13 cellular contexts compared by ENCODE assay signal in genomic region chr14:96176275-96176674, GRCh38. TPM values are rescaled to one million over a fixed set of nuclear protein-coding genes. Genes with fewer than 3 reads are reported as not detected.
DNase-seq lines count a peak whose midpoint lies in the region; TF ChIP-seq lines count a peak whose summit lies in the region.
"Had no signal": no experiment of that assay in that cellular context is flagged by ENCODE, and none has a peak within 500 bp of the region (broad histone marks: within the 10 kb centered on the region; RNA-seq: fewer than 3 reads in every experiment).

No MANE protein-coding gene starts in this region.

- H2BK15ac ChIP-seq in mesendoderm (replicated peaks; ENCODE audit: low read depth), result no peak overlapping the region

- no peak overlapping the region for H2BK120ac ChIP-seq in mesendoderm (ENCODE audit: low read depth, low read length)

- H3K27me3 ChIP-seq in sigmoid colon, result no peaks in the 10 kb centered on the region
- H3K27me3 ChIP-seq in mesendoderm (ENCODE audit: insufficient read depth, low read length, poor library complexity), result no peaks in the 10 kb centered on the region
- H3K27me3 ChIP-seq: pancreas had no signal

- intact Hi-C loops in sigmoid colon (cut with DNase I), result no loop called here

- H3K23ac ChIP-seq in mesendoderm (ENCODE audit: low read length), result no peak overlapping the region

- H3K27ac Mint-ChIP-seq in T-helper 2 cell treated with Interferon-gamma antibody and Interleukin-4, amounts not matched to agents 5 μg/mL and 100 μg/mL, for 36 hours, result no peak overlapping the region
- H3K27ac Mint-ChIP-seq: activated CD4-positive, alpha-beta memory T cell treated with anti-CD3 and anti-CD28 coated beads for 36 hours; activated T-helper 1 cell treated with anti-CD3 and anti-CD28 coated beads, Interleukin-12 subunit alpha, Interleukin-12 subunit beta, Interleukin-2, Interleukin-4 antibody, amounts not matched to agents 30 ng/mL and 10 ng/mL and 1 ng/mL, durations not matched to agents 14 hours and 24 hours and 36 hours had no signal

- H3K9ac ChIP-seq in mesendoderm (ENCODE audit: low read length), result no peak overlapping the region

- TF ChIP-seq EP300 in sigmoid colon (IDR thresholded peaks at IDR 0.05), result no peak

- H3K36me3 ChIP-seq in sigmoid colon, result no peaks in the 10 kb centered on the region
- no peaks in the 10 kb centered on the region for H3K36me3 ChIP-seq in mesendoderm (ENCODE audit: control insufficient read depth, insufficient read depth, low read length)
- H3K36me3 ChIP-seq: pancreas had no signal

- no peak overlapping the region for H3K18ac ChIP-seq in mesendoderm (ENCODE audit: low read length)

- H2AK5ac ChIP-seq in mesendoderm (ENCODE audit: low read length), result no peak overlapping the region

- no peak overlapping the region for H3K4me2 ChIP-seq in mesendoderm (ENCODE audit: low read length)

- no peaks in the 10 kb centered on the region for H3K4me1 Mint-ChIP-seq in T-helper 2 cell treated with Interferon-gamma antibody and Interleukin-4, amounts not matched to agents 5 μg/mL and 100 μg/mL, for 36 hours (ENCODE audit: low read depth)

- no peak overlapping the region for H4K8ac ChIP-seq in mesendoderm (ENCODE audit: low read depth, low read length)

- no peaks in the 10 kb centered on the region for H3K36me3 Mint-ChIP-seq in T-helper 2 cell treated with Interferon-gamma antibody and Interleukin-4, amounts not matched to agents 5 μg/mL and 100 μg/mL, for 36 hours (ENCODE audit: low read depth)
- H3K36me3 Mint-ChIP-seq: activated CD4-positive, alpha-beta memory T cell treated with anti-CD3 and anti-CD28 coated beads for 36 hours had no signal

- no peaks in the 10 kb centered on the region for H3K9me3 ChIP-seq in sigmoid colon
- H3K9me3 ChIP-seq: pancreas had no signal

- peak; percentile 76 for DNase-seq in AG10803 (ENCODE audit: low read depth)
- peak; percentile 58 for DNase-seq in M059J (ENCODE audit: low read depth)
- DNase-seq in fibroblast of peridontal ligament (ENCODE audit: extremely low read depth), result peak; percentile 74
- DNase-seq in sigmoid colon, result peak; percentile 46
- no peak for DNase-seq in NCI-H187 treated with DMSO at 0.1 percent for 48 hours (lab: John Stamatoyannopoulos, UW)
- DNase-seq in T-helper 2 cell treated with Interferon-gamma antibody and Interleukin-4, amounts not matched to agents 5 μg/mL and 100 μg/mL, for 36 hours (ENCODE audit: low spot score), result no peak
- DNase-seq in NCI-H2107 treated with DMSO at 0.1 percent for 48 hours (lab: John Stamatoyannopoulos, UW; ENCODE audit: unreplicated experiment), result no peak
- DNase-seq in mesendoderm, result no peak
- DNase-seq: activated CD4-positive, alpha-beta memory T cell treated with anti-CD3 and anti-CD28 coated beads for 36 hours; NCI-H446 treated with DMSO at 0.1 percent for 48 hours; stimulated activated naive CD8-positive, alpha-beta T cell treated with anti-CD3 and anti-CD28 coated beads, Interleukin-15, Interleukin-2, amounts not matched to agents 100 U/mL and 50 U/mL, for 24 hours had no signal

- peaks cover 0 to 30% (median 27%) of the 10 kb centered on the region in 4 donors for H3K4me1 ChIP-seq in sigmoid colon
- H3K4me1 ChIP-seq in mesendoderm (ENCODE audit: control insufficient read depth, low read depth, low read length), result no peaks in the 10 kb centered on the region
- H3K4me1 ChIP-seq: pancreas had no signal

- no peak overlapping the region for H2BK5ac ChIP-seq in mesendoderm (ENCODE audit: low read length)

- H3K79me2 ChIP-seq in mesendoderm (ENCODE audit: control insufficient read depth, insufficient read depth, low read length), result no peaks in the 10 kb centered on the region

- H3K4ac ChIP-seq in mesendoderm (ENCODE audit: low read depth, low read length), result no peak overlapping the region

- TF ChIP-seq POLR2A in sigmoid colon (IDR thresholded peaks at IDR 0.05), result no peak

- 92 to 93% methylated on average over 2 of the region's 2 CpGs for WGBS in sigmoid colon, 2 donors
- no CpG with 5 or more reads among the region's 2 CpGs for WGBS in mesendoderm (ENCODE audit: extremely low coverage, insufficient coverage, low lambda C conversion rate)

- H3K4me3 ChIP-seq in AG10803 (ENCODE audit: low read length) (0 out of 2 replicates have a peak overlapping the region, but pooled peaks have one; percentile 8), sigmoid colon (no peak overlapping the region), mesendoderm (ENCODE audit: low read length) (no peak overlapping the region)
- H3K4me3 ChIP-seq: pancreas had no signal

- H3K79me1 ChIP-seq in mesendoderm (ENCODE audit: low read length), result no peaks in the 10 kb centered on the region

- H3K56ac ChIP-seq in mesendoderm (ENCODE audit: low read length), result no peak overlapping the region

- TF ChIP-seq CTCF in AG10803 (conservative IDR thresholded peaks at IDR 0.05; ENCODE audit: low read length), result no peak
- TF ChIP-seq CTCF in sigmoid colon (IDR thresholded peaks at IDR 0.05), result no peak

- H3K4me3 Mint-ChIP-seq in T-helper 2 cell treated with Interferon-gamma antibody and Interleukin-4, amounts not matched to agents 5 μg/mL and 100 μg/mL, for 36 hours, result no peak overlapping the region
- H3K4me3 Mint-ChIP-seq: activated CD4-positive, alpha-beta memory T cell treated with anti-CD3 and anti-CD28 coated beads for 36 hours; activated T-helper 1 cell treated with anti-CD3 and anti-CD28 coated beads, Interleukin-12 subunit alpha, Interleukin-12 subunit beta, Interleukin-2, Interleukin-4 antibody, amounts not matched to agents 30 ng/mL and 10 ng/mL and 1 ng/mL, durations not matched to agents 14 hours and 24 hours and 36 hours had no signal

- no peaks in the 10 kb centered on the region for H3K9me3 Mint-ChIP-seq in T-helper 2 cell treated with Interferon-gamma antibody and Interleukin-4, amounts not matched to agents 5 μg/mL and 100 μg/mL, for 36 hours
- H3K9me3 Mint-ChIP-seq: activated CD4-positive, alpha-beta memory T cell treated with anti-CD3 and anti-CD28 coated beads for 36 hours; activated T-helper 1 cell treated with anti-CD3 and anti-CD28 coated beads, Interleukin-12 subunit alpha, Interleukin-12 subunit beta, Interleukin-2, Interleukin-4 antibody, amounts not matched to agents 30 ng/mL and 10 ng/mL and 1 ng/mL, durations not matched to agents 14 hours and 24 hours and 36 hours had no signal

- peak overlapping the region; percentile 60 to 67 (median 65) for H3K27ac ChIP-seq in sigmoid colon
- no peak overlapping the region for H3K27ac ChIP-seq in mesendoderm (ENCODE audit: low read depth, low read length)
- H3K27ac ChIP-seq: pancreas had no signal

- H4K5ac ChIP-seq in mesendoderm (ENCODE audit: low read length), result no peak overlapping the region

- H3K27me3 Mint-ChIP-seq in T-helper 2 cell treated with Interferon-gamma antibody and Interleukin-4, amounts not matched to agents 5 μg/mL and 100 μg/mL, for 36 hours (ENCODE audit: low read depth), result no peaks in the 10 kb centered on the region

RNA-seq across cellular contexts. Expression of gene BDKRB2, which starts 28.4 kb away (rescaled TPM):
- total RNA-seq in M059J (2014; rRNA removed; shearing (Covaris generic)), result 2.6 and 3.8 TPM in 2 replicates
- 1 to 10 TPM; 1.8 to 4.5 (median 3.9) TPM for total RNA-seq in sigmoid colon
- 10 to 100 TPM in 1 of 3 donors, 1 to 10 TPM in 2; 6.0 to 10.8 (median 8.7) TPM for polyA plus RNA-seq in sigmoid colon
- polyA plus RNA-seq in mesendoderm (2013, experiment 1 of 2), result 3.1 TPM
- polyA plus RNA-seq in mesendoderm (2013, experiment 2 of 2), result 3.3 TPM
- total RNA-seq: activated T-helper 1 cell treated with anti-CD3 and anti-CD28 coated beads, Interleukin-12 subunit alpha, Interleukin-12 subunit beta, Interleukin-2, Interleukin-4 antibody, amounts not matched to agents 30 ng/mL and 10 ng/mL and 1 ng/mL, durations not matched to agents 14 hours and 24 hours and 36 hours had no signal

Comparison
In these comparisons a context has a peak if more than half of its experiments do, and no peak if none do; other contexts are left out.
1. DNase-seq: peak in AG10803 (single experiment), M059J (single experiment), fibroblast of peridontal ligament (single experiment) and sigmoid colon (single experiment); none in NCI-H187 treated with DMSO at 0.1 percent for 48 hours (single experiment), T-helper 2 cell treated with Interferon-gamma antibody and Interleukin-4, amounts not matched to agents 5 μg/mL and 100 μg/mL, for 36 hours (single experiment), NCI-H2107 treated with DMSO at 0.1 percent for 48 hours (single experiment) and mesendoderm (single experiment).